ENCODE assay signal across 1 cellular context in genomic region chr1:3483801-3484444, GRCh38.
TF ChIP-seq lines count a peak whose summit lies in the region.

No MANE protein-coding gene starts in this region.

TF ChIP-seq in IMR-90, 13 proteins besides CTCF, POLR2A, EP300 and RAD21:
- TF ChIP-seq MAFK (IDR thresholded peaks at IDR 0.05; ENCODE audit: low read depth, low read length): no peak
- peak; percentile 77 for TF ChIP-seq SMC3 (IDR thresholded peaks at IDR 0.05; ENCODE audit: low read depth, low read length)
- no peak for TF ChIP-seq BHLHE40 (IDR thresholded peaks at IDR 0.05; ENCODE audit: low read depth, low read length)
- no peak for TF ChIP-seq NFE2L2 (IDR thresholded peaks at IDR 0.05; ENCODE audit: low read depth, low read length)
- TF ChIP-seq FOS (IDR thresholded peaks at IDR 0.05; ENCODE audit: low read depth, low read length): no peak
